8 cellular contexts compared by ENCODE assay signal in the genomic region with DNA sequence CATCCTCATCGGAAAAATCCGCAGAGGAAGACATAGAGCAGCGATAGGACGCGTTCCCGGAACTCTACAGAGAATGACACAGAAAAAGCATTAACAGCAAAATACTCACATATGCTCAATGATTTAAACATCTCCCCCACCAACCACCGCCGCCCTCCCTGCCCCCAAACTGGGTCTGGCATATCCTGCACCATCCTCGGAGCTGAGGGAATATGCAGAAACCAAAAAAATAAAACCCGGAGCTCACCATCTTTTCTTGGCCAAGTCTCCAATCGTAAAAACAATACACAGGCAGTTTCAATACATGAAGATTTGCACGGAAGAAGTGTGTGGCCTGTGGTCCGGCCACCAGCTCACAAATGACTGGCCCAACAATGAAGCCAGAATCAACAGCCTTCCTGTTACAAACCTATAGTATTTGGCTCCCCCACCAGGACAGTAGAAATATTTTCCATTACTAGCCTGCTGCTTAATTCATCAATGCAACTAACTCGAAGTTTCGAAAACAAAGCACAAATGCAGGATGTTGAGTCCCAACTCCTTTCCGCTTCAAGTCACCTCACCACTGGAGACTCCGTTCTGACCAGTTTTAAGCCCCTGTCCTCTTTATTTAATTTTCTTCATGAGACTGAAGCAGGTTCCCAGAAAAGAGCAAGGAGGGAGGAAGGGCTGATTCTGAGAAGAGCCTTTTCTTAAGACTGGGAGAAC.
A peak's percentile ranks its signal among the peaks of the same experiment; 100 is the strongest.
DNase-seq lines count a peak whose midpoint lies in the region; ATAC-seq lines count a peak whose summit lies in the region.

No MANE protein-coding gene starts in this region.

- peak; percentile 89 for DNase-seq in DMS114 treated with DMSO at 0.1 percent for 48 hours (lab: John Stamatoyannopoulos, UW; ENCODE audit: unreplicated experiment)
- DNase-seq in NCI-H69 (lab: John Stamatoyannopoulos, UW) = peak; percentile 94
- peak; percentile 25 to 88 (median 62) for DNase-seq in head of caudate nucleus
- peak; percentile 62 for DNase-seq in occipital lobe (lab: John Stamatoyannopoulos, UW)
- DNase-seq in activated CD4-positive, CD25-positive, alpha-beta regulatory T cell (lab: John Stamatoyannopoulos, UW) = no peak

- intact Hi-C loops in head of caudate nucleus (cut with DNase I) = loop anchor here (2.0 to 5.0 kb wide), 3 partner anchors 89 to 213 kb away; no protein-coding TSS in a partner anchor

- peaks cover 16% of the 10 kb centered on the region for H3K4me1 Mint-ChIP-seq in activated naive CD8-positive, alpha-beta T cell (ENCODE audit: low read depth)

- no peaks in the 10 kb centered on the region for H3K36me3 Mint-ChIP-seq in activated naive CD8-positive, alpha-beta T cell

- ATAC-seq in GM19043 (IDR thresholded peaks at IDR 0.05; ENCODE audit: low read depth, unreplicated experiment) (peak; percentile 83), HG03135 (IDR thresholded peaks at IDR 0.05; ENCODE audit: unreplicated experiment) (peak; percentile 94)

- H3K9me3 Mint-ChIP-seq in activated naive CD8-positive, alpha-beta T cell (ENCODE audit: low read depth) = no peaks in the 10 kb centered on the region

- no peak overlapping the region for H3K27ac Mint-ChIP-seq in activated naive CD8-positive, alpha-beta T cell

- peak overlapping the region; percentile 73 for H3K4me3 Mint-ChIP-seq in activated naive CD8-positive, alpha-beta T cell

- H3K27me3 Mint-ChIP-seq in activated naive CD8-positive, alpha-beta T cell = peaks cover 39% of the 10 kb centered on the region

Comparison
In these comparisons a context has a peak if more than half of its experiments do, and no peak if none do; other contexts are left out.
1. DNase-seq: peak in DMS114 treated with DMSO at 0.1 percent for 48 hours (single experiment), NCI-H69 (single experiment), head of caudate nucleus (42 of 42) and occipital lobe (single experiment); none in activated CD4-positive, CD25-positive, alpha-beta regulatory T cell (0 of 4).